ENCODE assay signal across 8 cellular contexts in genomic region chr1:107529511-107530149, GRCh38.
DNase-seq lines count a peak whose midpoint lies in the region; ATAC-seq and TF ChIP-seq lines count a peak whose summit lies in the region.

No MANE protein-coding gene starts in this region.

- no peak overlapping the region for H3K4me3 ChIP-seq in fibroblast of the aortic adventitia (ENCODE audit: low read depth, low read length)
- no peak overlapping the region for H3K4me3 ChIP-seq in trophoblast cell (ENCODE audit: low read depth, low read length)

- no peak overlapping the region for H2AFZ ChIP-seq in trophoblast cell (ENCODE audit: insufficient read depth, low read length, poor library complexity)

- H4K91ac ChIP-seq in trophoblast cell (ENCODE audit: low read depth, low read length), result no peak overlapping the region

- H2AK5ac ChIP-seq in trophoblast cell (ENCODE audit: low read length), result no peak overlapping the region

- no peak overlapping the region for H3K4me2 ChIP-seq in trophoblast cell (ENCODE audit: low read length)

- no peaks in the 10 kb centered on the region for H3K27me3 ChIP-seq in trophoblast cell (ENCODE audit: insufficient read depth, low read length)

- no peak overlapping the region for H3K9ac ChIP-seq in trophoblast cell (ENCODE audit: low read length)

- H3K18ac ChIP-seq in trophoblast cell (ENCODE audit: low read length), result no peak overlapping the region

- no peaks in the 10 kb centered on the region for H3K36me3 ChIP-seq in trophoblast cell (ENCODE audit: control insufficient read depth in 1 of 2, insufficient read depth in 2 of 2, low read length in 2 of 2)

- H3K79me2 ChIP-seq in trophoblast cell (ENCODE audit: control insufficient read depth, insufficient read depth, low read length, poor library complexity), result no peaks in the 10 kb centered on the region

- ATAC-seq in GM18861 (IDR thresholded peaks at IDR 0.05; ENCODE audit: unreplicated experiment) (peak; percentile 98), HG02885 (IDR thresholded peaks at IDR 0.05; ENCODE audit: poor library complexity, unreplicated experiment) (peak; percentile 98)

- no peaks in the 10 kb centered on the region for H3K4me1 ChIP-seq in trophoblast cell (ENCODE audit: control insufficient read depth in 1 of 2, insufficient read depth in 2 of 2, low read length in 2 of 2)

- H2BK5ac ChIP-seq in trophoblast cell (ENCODE audit: low read depth, low read length, poor library complexity), result no peak overlapping the region

- H3K23ac ChIP-seq in trophoblast cell (ENCODE audit: low read length), result no peak overlapping the region

- H3K27ac ChIP-seq in trophoblast cell (ENCODE audit: low read depth, low read length), result no peak overlapping the region

- no CpG with 5 or more reads among the region's 6 CpGs for WGBS in trophoblast cell (ENCODE audit: extremely low coverage, insufficient coverage, insufficient read length)

- H2BK120ac ChIP-seq in trophoblast cell (ENCODE audit: insufficient read depth, low read length, poor library complexity), result no peak overlapping the region

- DNase-seq in COR-L47 (lab: John Stamatoyannopoulos, UW) (peak; percentile 60), NCI-H1105 (lab: John Stamatoyannopoulos, UW) (peak; percentile 66), SW480 (ENCODE audit: low spot score) (peak; percentile 70), fibroblast of the aortic adventitia (ENCODE audit: low read depth) (peak; percentile 61), trophoblast cell (peak; percentile 15 to 77), activated gamma-delta T cell (lab: John Stamatoyannopoulos, UW) (no peak)

- H3K79me1 ChIP-seq in trophoblast cell (ENCODE audit: low read length), result no peaks in the 10 kb centered on the region

- H2BK12ac ChIP-seq in trophoblast cell (ENCODE audit: low read length), result no peak overlapping the region

- H4K12ac ChIP-seq in trophoblast cell (ENCODE audit: low read depth, low read length), result no peak overlapping the region

- H3K4ac ChIP-seq in trophoblast cell (ENCODE audit: low read depth, low read length), result no peak overlapping the region

- TF ChIP-seq CTCF in fibroblast of the aortic adventitia (IDR thresholded peaks at IDR 0.05; ENCODE audit: insufficient read depth, low read length), result peak; percentile 86

- no peaks in the 10 kb centered on the region for H3K9me3 ChIP-seq in trophoblast cell (ENCODE audit: insufficient read depth, low read depth, low read length)

- H3K14ac ChIP-seq in trophoblast cell (ENCODE audit: low read length), result no peak overlapping the region

- H4K8ac ChIP-seq in trophoblast cell (ENCODE audit: low read depth, low read length), result no peak overlapping the region
